ENCODE assay signal across 19 cellular contexts in genomic region chr10:70491614-70492013, GRCh38.
DNase-seq lines count a peak whose midpoint lies in the region; FAIRE-seq and TF ChIP-seq lines count a peak whose summit lies in the region.
"Had no signal": no experiment of that assay in that cellular context is flagged by ENCODE, and none has a peak within 500 bp of the region (broad histone marks: within the 10 kb centered on the region; RNA-seq: fewer than 3 reads in every experiment).

No MANE protein-coding gene starts in this region.

- H4K20me1 ChIP-seq in BLaER1, result peaks cover 36% of the 10 kb centered on the region
- H4K20me1 ChIP-seq in MM.1S (ENCODE audit: insufficient read depth, low read length), result no peaks in the 10 kb centered on the region

- peaks cover 91% of the 10 kb centered on the region for H3K79me2 ChIP-seq in MM.1S (ENCODE audit: low read length)

- DNase-seq in MM.1S, result no peak
- DNase-seq in caudate nucleus (lab: John Stamatoyannopoulos, UW), result no peak
- no peak for DNase-seq in stimulated activated naive CD4-positive, alpha-beta T cell treated with Interleukin-2 at 50 U/mL for 16 hours (lab: John Stamatoyannopoulos, UW)
- no peak for DNase-seq in urothelium cell line (ENCODE audit: low spot score)
- no peak for DNase-seq in DMS79 treated with DMSO at 0.1 percent for 48 hours (lab: John Stamatoyannopoulos, UW)
- no peak for DNase-seq in superior temporal gyrus (ENCODE audit: extremely low spot score)
- DNase-seq: BE2C; Calu3; CD8-positive, alpha-beta T cell; DMS53; H7; NCI-H1694 treated with DMSO at 0.1 percent for 48 hours; PC-3; RPMI8226; SHP77 treated with DMSO at 0.1 percent for 48 hours; SK-N-SH had no signal

- H3K36me3 ChIP-seq in BLaER1 (peaks cover 14% of the 10 kb centered on the region), MM.1S (replicated peaks; ENCODE audit: insufficient read depth, low read length) (no peaks in the 10 kb centered on the region), rectal smooth muscle tissue (ENCODE audit: control insufficient read depth, insufficient read depth, low read length) (no peaks in the 10 kb centered on the region)
- H3K36me3 ChIP-seq: BE2C had no signal

- H3K4me3 ChIP-seq in BLaER1 (no peak overlapping the region), MM.1S (ENCODE audit: low read length) (no peak overlapping the region), rectal smooth muscle tissue (ENCODE audit: low read length) (no peak overlapping the region)
- H3K4me3 ChIP-seq: K562 had no signal

- H3K4me2 ChIP-seq in BLaER1, result peak overlapping the region; percentile 76
- no peak overlapping the region for H3K4me2 ChIP-seq in MM.1S (ENCODE audit: low read depth, low read length)
- H3K4me2 ChIP-seq: SK-N-SH had no signal

- no peak overlapping the region for H2AFZ ChIP-seq in MM.1S (ENCODE audit: low read length)

- peaks cover 39% of the 10 kb centered on the region for H3F3A ChIP-seq in MM.1S (ENCODE audit: insufficient read depth, low read length)

- no peak for FAIRE-seq in urothelium cell line (lab: Jason Lieb, UNC)
- FAIRE-seq: K562 had no signal

- TF ChIP-seq CTCF in MM.1S (IDR thresholded peaks at IDR 0.05; ENCODE audit: low read length), result no peak

- no peaks in the 10 kb centered on the region for H3K9me2 ChIP-seq in MM.1S (replicated peaks; ENCODE audit: insufficient read depth, low read length)
- H3K9me2 ChIP-seq: SK-N-SH had no signal

- H3K4me1 ChIP-seq in BLaER1 (peaks cover 91% of the 10 kb centered on the region), MM.1S (ENCODE audit: low read length) (peaks cover 78% of the 10 kb centered on the region), rectal smooth muscle tissue (ENCODE audit: control insufficient read depth, insufficient read depth, low read length) (peaks cover 28% of the 10 kb centered on the region)
- H3K4me1 ChIP-seq: BE2C had no signal

- H3K9me3 ChIP-seq in BLaER1 (no peaks in the 10 kb centered on the region), MM.1S (replicated peaks; ENCODE audit: insufficient read depth, low read length) (no peaks in the 10 kb centered on the region)
- H3K9me3 ChIP-seq: BE2C, SK-N-SH had no signal

- H3K9ac ChIP-seq in BLaER1, result no peak overlapping the region
- H3K9ac ChIP-seq in MM.1S (ENCODE audit: low read length), result no peak overlapping the region
- no peak overlapping the region for H3K9ac ChIP-seq in rectal smooth muscle tissue (ENCODE audit: low read length)
- H3K9ac ChIP-seq: SK-N-SH had no signal

- H3K27me3 ChIP-seq in BLaER1 (no peaks in the 10 kb centered on the region), MM.1S (replicated peaks; ENCODE audit: insufficient read depth, low read length) (no peaks in the 10 kb centered on the region), rectal smooth muscle tissue (ENCODE audit: control insufficient read depth, insufficient read depth, low read length) (no peaks in the 10 kb centered on the region)
- H3K27me3 ChIP-seq: BE2C had no signal

- H3K27ac ChIP-seq in BLaER1 (peak overlapping the region; percentile 72), MM.1S (ENCODE audit: low read length) (peak overlapping the region; percentile 24; the same call in 1 of the 2 replicates), caudate nucleus (ENCODE audit: low read depth, low read length) (peak overlapping the region; percentile 40), rectal smooth muscle tissue (ENCODE audit: low read depth, low read length) (peak overlapping the region; percentile 77)

Comparison
In these comparisons a context has a peak if more than half of its experiments do, and no peak if none do; other contexts are left out.
1. H3K27ac ChIP-seq: peak in every context shown above with its lines; median percentile 77 in rectal smooth muscle tissue; 72 in BLaER1; 40 in caudate nucleus; 24 in MM.1S.